25 cellular contexts compared by ENCODE assay signal in the genomic region with DNA sequence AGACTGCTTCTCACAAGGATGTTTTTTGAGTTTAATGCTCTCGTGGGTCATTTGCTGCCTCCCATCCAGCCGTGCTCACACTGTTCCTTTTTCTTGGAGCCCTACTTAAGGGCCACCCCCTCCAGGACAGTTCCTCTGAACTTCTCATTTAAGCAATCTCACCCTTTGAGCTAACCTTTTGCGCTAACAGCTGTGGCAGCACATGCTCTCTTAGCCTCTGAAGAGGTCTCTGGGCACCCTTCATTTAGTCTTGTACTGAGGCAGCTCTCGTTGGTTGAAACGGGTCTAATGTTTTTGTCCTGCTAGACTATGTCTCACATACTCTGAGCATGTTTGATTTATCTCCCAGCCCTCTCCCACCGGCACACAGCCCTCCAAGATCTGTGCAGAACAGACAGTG. TPM values are rescaled to one million over a fixed set of nuclear protein-coding genes. Genes with fewer than 3 reads are reported as not detected.
"Had no signal": no experiment of that assay in that cellular context is flagged by ENCODE, and none has a peak within 500 bp of the region (broad histone marks: within the 10 kb centered on the region; RNA-seq: fewer than 3 reads in every experiment).

No MANE protein-coding gene starts in this region.

- H3K4me3 ChIP-seq: gastrocnemius medialis, lower lobe of right lung, ovary, psoas muscle, sigmoid colon, stomach, tibial artery had no signal

- H3K9me3 ChIP-seq: gastrocnemius medialis, lower lobe of right lung, ovary, psoas muscle, sigmoid colon, stomach, tibial artery had no signal

- H3K36me3 ChIP-seq: gastrocnemius medialis, lower lobe of right lung, ovary, stomach had no signal

- DNase-seq: effector CD8-positive, alpha-beta T cell; endodermal cell; foreskin fibroblast; gastrocnemius medialis; head of caudate nucleus; left ventricle myocardium superior; lower lobe of right lung; naive thymus-derived CD8-positive, alpha-beta T cell; occipital lobe; ovary; posterior cingulate gyrus; psoas muscle; right cardiac atrium; sigmoid colon; stimulated activated CD4-positive, alpha-beta T cell treated with anti-CD3 and anti-CD28 coated beads, Interleukin-2, amount 100 ng/mL, for 24 hours; stimulated activated CD4-positive, alpha-beta T cell treated with anti-CD3 and anti-CD28 coated beads, Interleukin-4, amount 100 ng/mL, for 24 hours; stimulated activated naive CD4-positive, alpha-beta T cell treated with Interleukin-2 at 50 U/mL for 16 hours; stomach; tibial artery had no signal

- H3K27ac ChIP-seq: epithelial cell of prostate, gastrocnemius medialis, lower lobe of right lung, ovary, psoas muscle, sigmoid colon, stomach, tibial artery had no signal

- H3K27me3 ChIP-seq: ovary, tibial artery had no signal

- FAIRE-seq: keratinocyte had no signal

- H3K4me1 ChIP-seq: lower lobe of right lung, psoas muscle had no signal

- ATAC-seq: esophagus mucosa; gastrocnemius medialis; left ventricle myocardium superior; lower lobe of right lung; naive thymus-derived CD8-positive, alpha-beta T cell; psoas muscle; right cardiac atrium; stimulated activated effector memory CD8-positive, alpha-beta T cell treated with anti-CD3 and anti-CD28 coated beads, Interleukin-12 subunit alpha, Interleukin-12 subunit beta, amount 100 ng/mL, for 72 hours had no signal

RNA-seq across cellular contexts. Expression of a gene that starts 19.9 kb away (rescaled TPM):
- total RNA-seq: esophagus mucosa; gastrocnemius medialis; left ventricle myocardium superior; mesenteric fat pad; naive thymus-derived CD8-positive, alpha-beta T cell; subcutaneous adipose tissue had no signal
- polyA plus RNA-seq: keratinocyte; naive thymus-derived CD8-positive, alpha-beta T cell had no signal
